ENCODE assay signal across 18 cellular contexts in the genomic region with DNA sequence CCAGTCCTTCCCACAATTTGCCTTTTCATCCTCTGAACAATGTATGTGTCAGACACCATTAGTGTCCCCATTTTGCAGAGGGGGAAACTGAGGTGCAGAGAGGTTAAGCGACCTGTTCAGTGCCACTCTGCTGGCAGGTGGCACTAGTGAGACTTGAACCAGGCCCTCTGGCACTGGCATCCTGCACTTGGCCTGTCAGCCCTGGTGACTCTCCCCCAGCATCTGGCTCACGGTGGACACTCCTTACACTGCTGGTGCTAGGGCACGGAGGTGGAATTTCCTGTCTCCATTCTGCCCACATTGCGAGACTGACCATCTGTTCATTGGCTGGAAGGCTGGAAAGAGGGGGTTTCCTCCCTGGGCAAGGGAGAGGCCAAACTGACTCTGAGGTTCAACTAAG. TPM values are rescaled to one million over a fixed set of nuclear protein-coding genes. Genes with fewer than 3 reads are reported as not detected.
DNase-seq lines count a peak whose midpoint lies in the region; ATAC-seq, FAIRE-seq and TF ChIP-seq lines count a peak whose summit lies in the region.
"Had no signal": no experiment of that assay in that cellular context is flagged by ENCODE, and none has a peak within 500 bp of the region (broad histone marks: within the 10 kb centered on the region; RNA-seq: fewer than 3 reads in every experiment).

No MANE protein-coding gene starts in this region.

- H2AFZ ChIP-seq in OCI-LY3 (ENCODE audit: low read depth, low read length): no peak overlapping the region

- FAIRE-seq in pancreas (lab: Jason Lieb, UNC): no peak
- FAIRE-seq: GM12878 had no signal

- H3K4me1 ChIP-seq in OCI-LY3 (ENCODE audit: low read length) (peaks cover 15% of the 10 kb centered on the region), pancreas (no peaks in the 10 kb centered on the region)

- no peak overlapping the region for H3K9ac ChIP-seq in OCI-LY3 (ENCODE audit: low read length)

- H3K79me2 ChIP-seq in OCI-LY3 (ENCODE audit: low read length): no peaks in the 10 kb centered on the region

- TF ChIP-seq CTCF in GM12864 (IDR thresholded peaks at IDR 0.05; ENCODE audit: low read depth, low read length, missing control alignments): peak; percentile 8
- TF ChIP-seq CTCF in OCI-LY3 (IDR thresholded peaks at IDR 0.05; ENCODE audit: low read depth, low read length): peak; percentile 40
- TF ChIP-seq CTCF in epithelial cell of proximal tubule (conservative IDR thresholded peaks at IDR 0.05; ENCODE audit: low read depth, low read length): peak; percentile 18
- TF ChIP-seq CTCF in pancreas (IDR thresholded peaks at IDR 0.05): no peak

- peaks cover 5% of the 10 kb centered on the region for H3K4me1 Mint-ChIP-seq in T-helper 17 cell

- H3K36me3 Mint-ChIP-seq in T-helper 17 cell (ENCODE audit: low read depth): no peaks in the 10 kb centered on the region

- ATAC-seq in pancreas: peak in 3 of 4 donors; percentile 28 to 55 (median 29)
- ATAC-seq in GM21825 (IDR thresholded peaks at IDR 0.05; ENCODE audit: unreplicated experiment): no peak
- no peak for ATAC-seq in T-helper 17 cell
- ATAC-seq: GM12878, lower lobe of right lung had no signal

- DNase-seq in GM12864 (ENCODE audit: low read depth): no peak
- no peak for DNase-seq in epithelial cell of proximal tubule (ENCODE audit: low read depth)
- peak in 1 of 6 donors; percentile 34 for DNase-seq in pancreas
- DNase-seq in HT-29 (ENCODE audit: low spot score): no peak
- no peak for DNase-seq in T-helper 17 cell
- DNase-seq: activated CD4-positive, alpha-beta T cell treated with anti-CD3 and anti-CD28 coated beads, Interleukin-2, amount 10 ng/mL, durations not matched to agents 7 days and 5 days; activated naive CD4-positive, alpha-beta T cell treated with anti-CD3 and anti-CD28 coated beads, Interleukin-2, amount 50 U/mL, for 16 hours; brain microvascular endothelial cell; C1 segment of cervical spinal cord; effector CD4-positive, alpha-beta T cell; H9; lower lobe of right lung; NCI-H2171 treated with DMSO at 0.1 percent for 48 hours; nephron progenitor cell had no signal

- 77 to 79% methylated on average over 4 of the region's 4 CpGs for WGBS in pancreas, 2 donors

- H3K36me3 ChIP-seq in OCI-LY3 (replicated peaks; ENCODE audit: low read depth, low read length) (no peaks in the 10 kb centered on the region), pancreas (no peaks in the 10 kb centered on the region)
- H3K36me3 ChIP-seq: brain microvascular endothelial cell, lower lobe of right lung had no signal

- H3K27me3 ChIP-seq in OCI-LY3 (ENCODE audit: low read depth, low read length): no peaks in the 10 kb centered on the region; the same call in 1 of the 2 replicates
- no peaks in the 10 kb centered on the region for H3K27me3 ChIP-seq in pancreas
- H3K27me3 ChIP-seq: brain microvascular endothelial cell, SJSA1 had no signal

- H3K4me3 ChIP-seq in GM12864 (ENCODE audit: low read depth, low read length) (no peak overlapping the region), OCI-LY3 (ENCODE audit: low read length) (no peak overlapping the region), epithelial cell of proximal tubule (ENCODE audit: low read depth, low read length) (no peak overlapping the region), pancreas (no peak overlapping the region)
- H3K4me3 ChIP-seq: GM12878, lower lobe of right lung, SJSA1 had no signal

- intact Hi-C loops in pancreas (cut with DNase I): loop anchor here in 1 of 3 donors (10.0 kb wide), 1 partner anchor 105 kb away; no protein-coding TSS in a partner anchor

- H3K27ac Mint-ChIP-seq in T-helper 17 cell: no peak overlapping the region
- H3K27ac Mint-ChIP-seq: activated CD4-positive, alpha-beta T cell treated with anti-CD3 and anti-CD28 coated beads, Interleukin-2, amount 10 ng/mL, durations not matched to agents 7 days and 5 days had no signal

- H3K9me3 ChIP-seq in OCI-LY3 (ENCODE audit: insufficient read depth, low read length) (no peaks in the 10 kb centered on the region), pancreas (no peaks in the 10 kb centered on the region), T-helper 17 cell (ENCODE audit: control insufficient read depth, low read length, poor library complexity, severe bottlenecking) (no peaks in the 10 kb centered on the region)
- H3K9me3 ChIP-seq: lower lobe of right lung, SJSA1 had no signal

- H3K27ac ChIP-seq in OCI-LY3 (ENCODE audit: low read length): no peak overlapping the region
- no peak overlapping the region for H3K27ac ChIP-seq in pancreas
- H3K27ac ChIP-seq: brain microvascular endothelial cell, lower lobe of right lung, SJSA1 had no signal

- H3K4me2 ChIP-seq in OCI-LY3 (ENCODE audit: low read length): no peak overlapping the region

- H3K27me3 Mint-ChIP-seq in T-helper 17 cell: no peaks in the 10 kb centered on the region
- H3K27me3 Mint-ChIP-seq: activated CD4-positive, alpha-beta T cell treated with anti-CD3 and anti-CD28 coated beads, Interleukin-2, amount 10 ng/mL, durations not matched to agents 7 days and 5 days had no signal

- H4K20me1 ChIP-seq in OCI-LY3 (ENCODE audit: insufficient read depth, low read length): no peaks in the 10 kb centered on the region

- no peak overlapping the region for H3K4me3 Mint-ChIP-seq in T-helper 17 cell
- H3K4me3 Mint-ChIP-seq: activated CD4-positive, alpha-beta T cell treated with anti-CD3 and anti-CD28 coated beads, Interleukin-2, amount 10 ng/mL, durations not matched to agents 7 days and 5 days; nephron progenitor cell had no signal

RNA-seq across cellular contexts. Expression of a gene that starts 48.7 kb away (rescaled TPM):
- total RNA-seq in epithelial cell of proximal tubule (8.4 and 11.3 TPM in 2 replicates), pancreas (10 to 100 TPM; 14.0 to 23.4 (median 16.1) TPM), T-helper 17 cell (100 to 1,000 TPM; 138 to 141 TPM)
- 10 to 100 TPM in 1 of 2 donors, 1 to 10 TPM in 1; 7.9 to 10.0 TPM for polyA plus RNA-seq in pancreas
- total RNA-seq in HT-29 (2014; rRNA removed; shearing (Covaris generic)): 7.1 and 12.4 TPM in 2 replicates

RNA-seq across cellular contexts. Expression of a gene that starts 49.2 kb away (rescaled TPM):
- total RNA-seq in epithelial cell of proximal tubule: 44.3 and 48.5 TPM in 2 replicates
- 10 to 100 TPM; 24.9 to 32.7 (median 28.3) TPM for total RNA-seq in pancreas
- polyA plus RNA-seq in pancreas: 10 to 100 TPM; 14.0 to 24.5 TPM
- 24.8 and 26.3 TPM in 2 replicates for total RNA-seq in HT-29 (2014; rRNA removed; shearing (Covaris generic))
- 10 to 100 TPM; 38.2 to 47.6 TPM for total RNA-seq in T-helper 17 cell

Comparison
In these comparisons a context has a peak if more than half of its experiments do, and no peak if none do; other contexts are left out.
1. CTCF ChIP-seq: peak in GM12864 (single experiment), OCI-LY3 (single experiment) and epithelial cell of proximal tubule (single experiment); none in pancreas (0 of 4).
2. ATAC-seq: peak in pancreas (3 of 4); none in GM21825 (single experiment) and T-helper 17 cell (single experiment).
3. RNA of a gene that starts 48.7 kb away (total RNA-seq): 138 to 141 TPM in T-helper 17 cell; 14.0 to 23.4 TPM in pancreas, 7.1 to 12.4 TPM in HT-29 and 8.4 to 11.3 TPM in epithelial cell of proximal tubule; every median in the first group is over 4 times any median in the second.